Comparison of ENCODE assay signal across 24 cellular contexts in the genomic region with DNA sequence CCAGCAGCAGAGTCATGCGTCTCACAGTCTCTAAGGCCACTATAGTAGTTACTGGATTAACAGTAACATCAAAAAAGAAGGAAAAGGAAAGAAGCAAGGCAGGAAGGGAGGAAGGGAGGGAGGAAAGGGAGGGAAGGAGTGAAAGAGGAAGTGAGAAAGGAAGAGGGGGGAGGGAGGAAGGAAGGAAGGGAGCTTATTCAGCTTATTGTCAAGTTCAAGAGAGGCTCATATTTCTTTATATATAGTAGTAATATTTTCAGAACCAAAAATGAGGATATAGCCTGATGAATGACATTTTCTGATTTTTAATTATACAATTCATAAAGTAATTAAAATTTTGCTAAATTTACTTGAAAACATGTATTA. TPM values are rescaled to one million over a fixed set of nuclear protein-coding genes. Genes with fewer than 3 reads are reported as not detected.
A peak's percentile ranks its signal among the peaks of the same experiment; 100 is the strongest.
DNase-seq lines count a peak whose midpoint lies in the region; TF ChIP-seq lines count a peak whose summit lies in the region.
"Had no signal": no experiment of that assay in that cellular context is flagged by ENCODE, and none has a peak within 500 bp of the region (broad histone marks: within the 10 kb centered on the region; RNA-seq: fewer than 3 reads in every experiment).

No MANE protein-coding gene starts in this region.

- H3K27ac Mint-ChIP-seq in dendritic cell treated with granulocyte-macrophage colony-stimulating factor and Interleukin-4, amounts not matched to agents 40 ng/mL and 50 ng/mL, for 4 days: peak overlapping the region; percentile 87
- no peak overlapping the region for H3K27ac Mint-ChIP-seq in glutamatergic neuron (ENCODE audit: unreplicated experiment)
- H3K27ac Mint-ChIP-seq: activated CD8-positive, alpha-beta T cell treated with anti-CD3 and anti-CD28 coated beads, Interleukin-2, amount 10 ng/mL, durations not matched to agents 7 days and 5 days; activated naive CD4-positive, alpha-beta T cell treated with anti-CD3 and anti-CD28 coated beads, Interleukin-2, amount 10 ng/mL, durations not matched to agents 7 days and 5 days; activated T-cell treated with anti-CD3 and anti-CD28 coated beads, Interleukin-2, amount 50 U/mL, for 24 hours; stimulated activated naive CD8-positive, alpha-beta T cell treated with anti-CD3 and anti-CD28 coated beads, Interleukin-15, Interleukin-2, amounts not matched to agents 100 ng/mL and 50 ng/mL, for 24 hours; type B pancreatic cell had no signal

- H3K4me3 ChIP-seq in osteoblast (ENCODE audit: insufficient read depth, low read length): no peak overlapping the region
- H3K4me3 ChIP-seq: ascending aorta, esophagus squamous epithelium, MG63, right lobe of liver had no signal

- DNase-seq in GDM1 (lab: John Stamatoyannopoulos, UW) (peak; percentile 14), MV-4-11 (lab: John Stamatoyannopoulos, UW) (peak; percentile 76), osteoblast (ENCODE audit: insufficient read length, low spot score, missing footprints) (peak; percentile 37), GM10266 (ENCODE audit: extremely low spot score) (no peak), glutamatergic neuron (no peak), NCI-H1092 (lab: John Stamatoyannopoulos, UW) (no peak), NCI-H1436 treated with DMSO at 0.1 percent for 48 hours (lab: John Stamatoyannopoulos, UW) (no peak)
- DNase-seq: activated CD8-positive, alpha-beta T cell treated with anti-CD3 and anti-CD28 coated beads, Interleukin-2, amount 10 ng/mL, durations not matched to agents 7 days and 5 days; activated naive CD4-positive, alpha-beta T cell treated with anti-CD3 and anti-CD28 coated beads, Interleukin-2, amount 10 ng/mL, durations not matched to agents 7 days and 5 days; activated T-cell treated with anti-CD3 and anti-CD28 coated beads, Interleukin-2, amount 50 U/mL, for 24 hours; Caco-2; cerebellar nuclear complex; effector memory CD4-positive, alpha-beta T cell; esophagus squamous epithelium; left colon; MG63; NCI-H2029; NCI-H510A; right lobe of liver; T-helper 9 cell had no signal

- TF ChIP-seq CTCF in osteoblast (IDR thresholded peaks at IDR 0.05; ENCODE audit: extremely low read depth, low read depth, low read length) (no peak), GM10266 (IDR thresholded peaks at IDR 0.05; ENCODE audit: control insufficient read depth, insufficient read depth, low read depth, missing control alignments) (no peak), glutamatergic neuron (IDR thresholded peaks at IDR 0.05; ENCODE audit: partially characterized antibody, unreplicated experiment) (no peak)

- no peak overlapping the region for H3K4me2 ChIP-seq in osteoblast (ENCODE audit: insufficient read depth, low read length)

- no peak overlapping the region for H3K4me3 Mint-ChIP-seq in dendritic cell treated with granulocyte-macrophage colony-stimulating factor and Interleukin-4, amounts not matched to agents 40 ng/mL and 50 ng/mL, for 4 days
- H3K4me3 Mint-ChIP-seq in glutamatergic neuron (ENCODE audit: unreplicated experiment): no peak overlapping the region
- H3K4me3 Mint-ChIP-seq: activated CD8-positive, alpha-beta T cell treated with anti-CD3 and anti-CD28 coated beads, Interleukin-2, amount 10 ng/mL, durations not matched to agents 7 days and 5 days; activated naive CD4-positive, alpha-beta T cell treated with anti-CD3 and anti-CD28 coated beads, Interleukin-2, amount 10 ng/mL, durations not matched to agents 7 days and 5 days; activated T-cell treated with anti-CD3 and anti-CD28 coated beads, Interleukin-2, amount 50 U/mL, for 24 hours; stimulated activated naive CD8-positive, alpha-beta T cell treated with anti-CD3 and anti-CD28 coated beads, Interleukin-15, Interleukin-2, amounts not matched to agents 100 ng/mL and 50 ng/mL, for 24 hours; type B pancreatic cell had no signal

- H3K27me3 ChIP-seq in osteoblast (ENCODE audit: insufficient read depth, low read length): no peaks in the 10 kb centered on the region
- H3K27me3 ChIP-seq: ascending aorta, MG63, right lobe of liver had no signal

- H3K9me3 ChIP-seq in osteoblast (ENCODE audit: low read depth, low read length): no peaks in the 10 kb centered on the region
- H3K9me3 ChIP-seq: ascending aorta, esophagus squamous epithelium, MG63, right lobe of liver had no signal

- no peaks in the 10 kb centered on the region for H4K20me1 ChIP-seq in osteoblast (ENCODE audit: insufficient read depth, low read length)

- H3K79me2 ChIP-seq in osteoblast (ENCODE audit: insufficient read depth, low read length): no peaks in the 10 kb centered on the region

- intact Hi-C loops in dendritic cell treated with granulocyte-macrophage colony-stimulating factor and Interleukin-4, amounts not matched to agents 40 ng/mL and 50 ng/mL, for 4 days (cut with micrococcal nuclease): loop anchor here (2.0 to 5.0 kb wide), 2 partner anchors 14 to 67 kb away; no protein-coding TSS in a partner anchor

- H3K4me1 Mint-ChIP-seq in dendritic cell treated with granulocyte-macrophage colony-stimulating factor and Interleukin-4, amounts not matched to agents 40 ng/mL and 50 ng/mL, for 4 days (ENCODE audit: low read depth): peaks cover 56% of the 10 kb centered on the region
- no peaks in the 10 kb centered on the region for H3K4me1 Mint-ChIP-seq in glutamatergic neuron (ENCODE audit: low read depth, unreplicated experiment)

- H3K36me3 Mint-ChIP-seq in dendritic cell treated with granulocyte-macrophage colony-stimulating factor and Interleukin-4, amounts not matched to agents 40 ng/mL and 50 ng/mL, for 4 days (ENCODE audit: low read depth): no peaks in the 10 kb centered on the region
- H3K36me3 Mint-ChIP-seq in glutamatergic neuron (ENCODE audit: unreplicated experiment): peaks cover 6% of the 10 kb centered on the region
- H3K36me3 Mint-ChIP-seq: activated naive CD4-positive, alpha-beta T cell treated with anti-CD3 and anti-CD28 coated beads, Interleukin-2, amount 10 ng/mL, durations not matched to agents 7 days and 5 days; type B pancreatic cell had no signal

- no peak overlapping the region for H2AFZ ChIP-seq in osteoblast (ENCODE audit: low read length)

- H3K36me3 ChIP-seq in osteoblast (ENCODE audit: insufficient read depth, low read length): no peaks in the 10 kb centered on the region
- H3K36me3 ChIP-seq: ascending aorta, esophagus squamous epithelium, MG63, right lobe of liver had no signal

- no peak overlapping the region for H3K27ac ChIP-seq in osteoblast (ENCODE audit: low read depth, low read length)
- H3K27ac ChIP-seq: ascending aorta had no signal

- no peaks in the 10 kb centered on the region for H3K27me3 Mint-ChIP-seq in dendritic cell treated with granulocyte-macrophage colony-stimulating factor and Interleukin-4, amounts not matched to agents 40 ng/mL and 50 ng/mL, for 4 days
- H3K27me3 Mint-ChIP-seq in glutamatergic neuron (ENCODE audit: unreplicated experiment): peaks cover 2% of the 10 kb centered on the region
- H3K27me3 Mint-ChIP-seq: stimulated activated naive CD8-positive, alpha-beta T cell treated with anti-CD3 and anti-CD28 coated beads, Interleukin-15, Interleukin-2, amounts not matched to agents 100 ng/mL and 50 ng/mL, for 24 hours had no signal

- no peaks in the 10 kb centered on the region for H3K9me3 Mint-ChIP-seq in dendritic cell treated with granulocyte-macrophage colony-stimulating factor and Interleukin-4, amounts not matched to agents 40 ng/mL and 50 ng/mL, for 4 days
- H3K9me3 Mint-ChIP-seq in glutamatergic neuron (ENCODE audit: unreplicated experiment): peaks cover 1% of the 10 kb centered on the region
- H3K9me3 Mint-ChIP-seq: activated naive CD4-positive, alpha-beta T cell treated with anti-CD3 and anti-CD28 coated beads, Interleukin-2, amount 10 ng/mL, durations not matched to agents 7 days and 5 days; stimulated activated naive CD8-positive, alpha-beta T cell treated with anti-CD3 and anti-CD28 coated beads, Interleukin-15, Interleukin-2, amounts not matched to agents 100 ng/mL and 50 ng/mL, for 24 hours had no signal

- H3K4me1 ChIP-seq in osteoblast (ENCODE audit: insufficient read depth, low read length): peaks cover 11% of the 10 kb centered on the region
- H3K4me1 ChIP-seq: esophagus squamous epithelium, right lobe of liver had no signal

RNA-seq across cellular contexts. Expression of gene RUBCNL, which starts 17.7 kb away (rescaled TPM):
- 6.5 and 7.4 TPM in 2 replicates for total RNA-seq in osteoblast
- 1.9 TPM for total RNA-seq in glutamatergic neuron (ENCODE audit: unreplicated experiment)

Comparison
In these comparisons a context has a peak if more than half of its experiments do, and no peak if none do; other contexts are left out.
1. DNase-seq: peak in GDM1 (single experiment), MV-4-11 (single experiment) and osteoblast (single experiment); none in GM10266 (single experiment), glutamatergic neuron (single experiment), NCI-H1092 (single experiment) and NCI-H1436 treated with DMSO at 0.1 percent for 48 hours (single experiment).